25 cellular contexts compared by ENCODE assay signal in genomic region chr7:55448526-55448925, GRCh38.
"Had no signal": no experiment of that assay in that cellular context is flagged by ENCODE, and none has a peak within 500 bp of the region (broad histone marks: within the 10 kb centered on the region; RNA-seq: fewer than 3 reads in every experiment).

No MANE protein-coding gene starts in this region.

- DNase-seq: kidney glomerular epithelial cell; left cardiac atrium; lower lobe of right lung; mammary epithelial cell; mesenchymal stem cell; naive B cell; natural killer cell; nephron progenitor cell; retina; right cardiac atrium; sigmoid colon; small intestine; spleen; stimulated activated CD4-positive, alpha-beta T cell treated with anti-CD3 and anti-CD28 coated beads, Interleukin-4, amount 100 ng/mL, for 24 hours; stimulated activated naive CD4-positive, alpha-beta T cell treated with Interleukin-2 at 50 U/mL for 16 hours; stimulated activated naive CD8-positive, alpha-beta T cell treated with anti-CD3 and anti-CD28 coated beads, Interleukin-15, amount 100 ng/mL, for 72 hours; substantia nigra; uterus had no signal

- H3K27me3 ChIP-seq: hepatocyte, neural progenitor cell, pancreas, uterus had no signal

- H3K79me2 ChIP-seq: hepatocyte had no signal

- H3K9me3 ChIP-seq: lower lobe of right lung, pancreas, prostate gland, sigmoid colon, uterus had no signal

- H3K9ac ChIP-seq: neural progenitor cell had no signal

- H3K4me1 ChIP-seq: left lung, lower lobe of right lung, neural progenitor cell, pancreas, prostate gland, spleen, tibial nerve, uterus had no signal

- H3K27ac ChIP-seq: hepatocyte, left lung, lower lobe of right lung, neural progenitor cell, pancreas, prostate gland, sigmoid colon, spleen, tibial nerve, uterus had no signal

- H2AFZ ChIP-seq: hepatocyte, neural progenitor cell had no signal

- FAIRE-seq: keratinocyte, pancreas, small intestine had no signal

- H3K4me3 ChIP-seq: hepatocyte, left lung, lower lobe of right lung, neural progenitor cell, pancreas, prostate gland, sigmoid colon, tibial nerve, uterus had no signal

- H3K4me2 ChIP-seq: hepatocyte, neural progenitor cell had no signal

- H3K36me3 ChIP-seq: left lung, lower lobe of right lung, neural progenitor cell, pancreas, prostate gland, sigmoid colon, uterus had no signal

- ATAC-seq: left cardiac atrium, left lung, natural killer cell, pancreas had no signal
